ENCODE assay signal across 15 cellular contexts in the genomic region with DNA sequence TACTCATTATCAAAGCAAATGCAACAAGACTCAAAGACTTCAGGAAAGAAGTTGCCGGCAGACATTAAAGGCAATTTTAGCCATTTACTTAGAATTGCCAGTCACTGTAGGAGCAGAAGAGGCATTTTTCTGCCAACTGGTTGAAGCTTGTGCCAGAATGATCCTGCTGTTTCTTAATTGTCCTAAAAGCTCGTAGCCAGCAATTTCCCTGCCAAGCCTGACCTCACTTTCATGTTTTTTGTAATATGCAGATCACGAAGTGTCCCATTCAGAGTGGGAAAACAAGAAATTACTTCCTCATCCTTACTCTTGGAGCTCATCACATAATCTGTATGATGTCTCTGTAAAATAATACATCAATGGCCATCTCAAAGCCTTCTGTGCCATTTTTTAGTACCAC.
DNase-seq lines count a peak whose midpoint lies in the region; ATAC-seq and TF ChIP-seq lines count a peak whose summit lies in the region.
"Had no signal": no experiment of that assay in that cellular context is flagged by ENCODE, and none has a peak within 500 bp of the region (broad histone marks: within the 10 kb centered on the region; RNA-seq: fewer than 3 reads in every experiment).

No MANE protein-coding gene starts in this region.

- no peak for TF ChIP-seq POLR2A in transverse colon (IDR thresholded peaks at IDR 0.05)

- intact Hi-C loops in transverse colon (cut with DNase I; ENCODE audit: low total_unique reads), result no loop called here

- H3K4me3 ChIP-seq in transverse colon, result no peak overlapping the region
- no peak overlapping the region for H3K4me3 ChIP-seq in BE2C (ENCODE audit: low read depth, low read length)

- DNase-seq in NCI-H2029 (lab: John Stamatoyannopoulos, UW) (peak; percentile 30), NCI-H2029 treated with DMSO at 0.1 percent for 48 hours (lab: John Stamatoyannopoulos, UW) (no peak), cerebellum (ENCODE audit: low spot score) (peak; percentile 56), inferior parietal cortex (ENCODE audit: extremely low spot score) (peak; percentile 80), transverse colon (peak; percentile 14), BE2C (no peak)
- DNase-seq: 8988T; activated CD4-positive, alpha-beta T cell treated with anti-CD3 and anti-CD28 coated beads for 1 hour; glutamatergic neuron; H7; MM.1S; natural killer cell; NCI-H526 treated with DMSO at 0.1 percent for 48 hours had no signal

- H3K9me3 ChIP-seq in transverse colon, result no peaks in the 10 kb centered on the region
- H3K9me3 ChIP-seq in BE2C, result no peaks in the 10 kb centered on the region

- in situ Hi-C loops in transverse colon (cut with MboI; ENCODE audit: low pct_ligation_motif_present in 1 of 4, low pct_unique_long_range_greater_than_20kb in 1 of 4, low sequenced_read_pairs in 3 of 4), result no loop called here

- no peak for TF ChIP-seq EP300 in transverse colon (IDR thresholded peaks at IDR 0.05; ENCODE audit: low read depth)

- TF ChIP-seq CTCF in transverse colon (IDR thresholded peaks at IDR 0.05), result no peak
- no peak for TF ChIP-seq CTCF in BE2C (IDR thresholded peaks at IDR 0.05; ENCODE audit: low read depth, low read length)

- H3K4me1 ChIP-seq in transverse colon (no peaks in the 10 kb centered on the region), BE2C (peaks cover 5% of the 10 kb centered on the region; the same call in 1 of the 2 replicates)

- 31 to 46% methylated on average over 3 of the region's 3 CpGs for WGBS in transverse colon (ENCODE audit: low coverage in 1 of 2), 2 donors

- H3K36me3 ChIP-seq in transverse colon, result no peaks in the 10 kb centered on the region
- H3K36me3 ChIP-seq in BE2C, result no peaks in the 10 kb centered on the region

- H3K27me3 ChIP-seq in transverse colon (no peaks in the 10 kb centered on the region), BE2C (no peaks in the 10 kb centered on the region)

- H3K27ac ChIP-seq in transverse colon, result no peak overlapping the region

- ATAC-seq in GM19023 (IDR thresholded peaks at IDR 0.05; ENCODE audit: unreplicated experiment), result no peak
- no peak for ATAC-seq in GM21619 (IDR thresholded peaks at IDR 0.05; ENCODE audit: unreplicated experiment)
- ATAC-seq: natural killer cell had no signal

Comparison
In these comparisons a context has a peak if more than half of its experiments do, and no peak if none do; other contexts are left out.
1. DNase-seq: peak in NCI-H2029 (single experiment), cerebellum (single experiment), inferior parietal cortex (single experiment) and transverse colon (single experiment); none in NCI-H2029 treated with DMSO at 0.1 percent for 48 hours (single experiment) and BE2C (single experiment).